Comparison of ENCODE assay signal across 30 cellular contexts in genomic region chr5:164532226-164532937, GRCh38.
DNase-seq lines count a peak whose midpoint lies in the region; ATAC-seq and TF ChIP-seq lines count a peak whose summit lies in the region.
"Had no signal": no experiment of that assay in that cellular context is flagged by ENCODE, and none has a peak within 500 bp of the region (broad histone marks: within the 10 kb centered on the region; RNA-seq: fewer than 3 reads in every experiment).

No MANE protein-coding gene starts in this region.

- TF ChIP-seq CTCF in RWPE1 (conservative IDR thresholded peaks at IDR 0.05; ENCODE audit: low read depth): no peak
- TF ChIP-seq CTCF in epithelial cell of esophagus (IDR thresholded peaks at IDR 0.05; ENCODE audit: insufficient read depth, low read depth, low read length, missing control alignments): no peak
- no peak for TF ChIP-seq CTCF in mesothelial cell of epicardium (IDR thresholded peaks at IDR 0.05; ENCODE audit: unreplicated experiment)

- no peaks in the 10 kb centered on the region for H3K36me3 Mint-ChIP-seq in mesothelial cell of epicardium
- H3K36me3 Mint-ChIP-seq: CD8-positive, alpha-beta memory T cell; naive thymus-derived CD4-positive, alpha-beta T cell; stimulated activated naive B cell treated with anti-CD40 and anti-IgM and Interleukin-4, amounts not matched to agents 10 μg/mL and 1 μg/mL and 100 μg/mL, for 72 hours had no signal

- H3K9me2 ChIP-seq in Karpas-422 (replicated peaks; ENCODE audit: insufficient read depth, low read length): no peaks in the 10 kb centered on the region

- no peak for ATAC-seq in GM19455 (IDR thresholded peaks at IDR 0.05; ENCODE audit: unreplicated experiment)
- ATAC-seq in GM21367 (IDR thresholded peaks at IDR 0.05; ENCODE audit: unreplicated experiment): no peak
- ATAC-seq: activated naive CD8-positive, alpha-beta T cell treated with anti-CD3 and anti-CD28 coated beads, Interleukin-2, amount 50 U/mL, for 24 hours; HCT116; naive thymus-derived CD4-positive, alpha-beta T cell; stimulated activated naive B cell treated with anti-CD40 and anti-IgM and Interleukin-4, amounts not matched to agents 10 μg/mL and 1 μg/mL and 100 μg/mL, for 72 hours had no signal

- H3K4me3 Mint-ChIP-seq in mesothelial cell of epicardium: no peak overlapping the region
- H3K4me3 Mint-ChIP-seq: activated naive CD8-positive, alpha-beta T cell treated with anti-CD3 and anti-CD28 coated beads, Interleukin-2, amount 50 U/mL, for 24 hours; CD8-positive, alpha-beta memory T cell; naive thymus-derived CD4-positive, alpha-beta T cell; stimulated activated naive B cell treated with anti-CD40 and anti-IgM and Interleukin-4, amounts not matched to agents 10 μg/mL and 1 μg/mL and 100 μg/mL, for 72 hours; T-helper 1 cell treated with Interleukin-12 subunit alpha and Interleukin-12 subunit beta and Interleukin-4 antibody, amounts not matched to agents 30 μg/mL and 1 μg/mL, for 36 hours had no signal

- H3K9me3 Mint-ChIP-seq in mesothelial cell of epicardium: peaks cover 3% of the 10 kb centered on the region
- H3K9me3 Mint-ChIP-seq: activated naive CD8-positive, alpha-beta T cell treated with anti-CD3 and anti-CD28 coated beads, Interleukin-2, amount 50 U/mL, for 24 hours; stimulated activated naive B cell treated with anti-CD40 and anti-IgM and Interleukin-4, amounts not matched to agents 10 μg/mL and 1 μg/mL and 100 μg/mL, for 72 hours; T-helper 1 cell treated with Interleukin-12 subunit alpha and Interleukin-12 subunit beta and Interleukin-4 antibody, amounts not matched to agents 30 μg/mL and 1 μg/mL, for 36 hours had no signal

- no peaks in the 10 kb centered on the region for H3K36me3 ChIP-seq in Karpas-422 (ENCODE audit: insufficient read depth, low read length)
- H3K36me3 ChIP-seq: left ventricle myocardium inferior had no signal

- peak overlapping the region; percentile 37 for H3K27ac Mint-ChIP-seq in mesothelial cell of epicardium
- H3K27ac Mint-ChIP-seq: activated naive CD8-positive, alpha-beta T cell treated with anti-CD3 and anti-CD28 coated beads, Interleukin-2, amount 50 U/mL, for 24 hours; CD8-positive, alpha-beta memory T cell; naive thymus-derived CD4-positive, alpha-beta T cell; stimulated activated naive B cell treated with anti-CD40 and anti-IgM and Interleukin-4, amounts not matched to agents 10 μg/mL and 1 μg/mL and 100 μg/mL, for 72 hours; T-helper 1 cell treated with Interleukin-12 subunit alpha and Interleukin-12 subunit beta and Interleukin-4 antibody, amounts not matched to agents 30 μg/mL and 1 μg/mL, for 36 hours had no signal

- H3K4me3 ChIP-seq in epithelial cell of esophagus (ENCODE audit: low read length) (no peak overlapping the region), Karpas-422 (ENCODE audit: low read length) (no peak overlapping the region)
- H3K4me3 ChIP-seq: left ventricle myocardium inferior, SK-N-MC had no signal

- H3K4me1 ChIP-seq in Karpas-422 (ENCODE audit: low read length): no peaks in the 10 kb centered on the region
- H3K4me1 ChIP-seq: left ventricle myocardium inferior had no signal

- H4K20me1 ChIP-seq in Karpas-422 (ENCODE audit: insufficient read depth, low read depth, low read length): no peaks in the 10 kb centered on the region

- DNase-seq in DMS 273 treated with DMSO at 0.1 percent for 48 hours (lab: John Stamatoyannopoulos, UW) (peak; percentile 83), RWPE1 (ENCODE audit: low spot score) (peak; percentile 12), epithelial cell of esophagus (ENCODE audit: low read depth) (peak; percentile 80), mesothelial cell of epicardium (ENCODE audit: low spot score in 2 of 2, unreplicated experiment in 2 of 2) (no peak), NCI-H2196 (lab: John Stamatoyannopoulos, UW; ENCODE audit: unreplicated experiment) (no peak), Karpas-422 (no peak)
- DNase-seq: ACHN; activated CD4-positive, alpha-beta T cell treated with anti-CD3 and anti-CD28 coated beads, Interleukin-2, amount 50 U/mL, for 48 hours; activated CD4-positive, CD25-positive, alpha-beta regulatory T cell; activated naive CD4-positive, alpha-beta T cell; activated naive CD8-positive, alpha-beta T cell treated with anti-CD3 and anti-CD28 coated beads, Interleukin-2, amount 50 U/mL, for 24 hours; CD8-positive, alpha-beta memory T cell; dermis blood vessel endothelial cell; EL; left ventricle myocardium inferior; midbrain; naive thymus-derived CD4-positive, alpha-beta T cell; NCI-H226; NCI-H748 treated with DMSO at 0.1 percent for 48 hours; RPMI8226; stimulated activated naive B cell treated with anti-CD40 and anti-IgM and Interleukin-4, amounts not matched to agents 10 μg/mL and 1 μg/mL and 100 μg/mL, for 72 hours; substantia nigra; trophoblast cell had no signal

- 0 out of 2 replicates have a peak, but pooled peaks cover 3% of the 10 kb centered on the region for H3K9me3 ChIP-seq in Karpas-422 (ENCODE audit: low read length)
- H3K9me3 ChIP-seq: left ventricle myocardium inferior had no signal

- H3K4me1 Mint-ChIP-seq in mesothelial cell of epicardium: peaks cover 18% of the 10 kb centered on the region
- H3K4me1 Mint-ChIP-seq: activated naive CD8-positive, alpha-beta T cell treated with anti-CD3 and anti-CD28 coated beads, Interleukin-2, amount 50 U/mL, for 24 hours; CD8-positive, alpha-beta memory T cell; naive thymus-derived CD4-positive, alpha-beta T cell; stimulated activated naive B cell treated with anti-CD40 and anti-IgM and Interleukin-4, amounts not matched to agents 10 μg/mL and 1 μg/mL and 100 μg/mL, for 72 hours had no signal

- H3K79me2 ChIP-seq in Karpas-422 (ENCODE audit: low read length): no peaks in the 10 kb centered on the region

- H3K27me3 Mint-ChIP-seq in mesothelial cell of epicardium (ENCODE audit: low read depth): no peaks in the 10 kb centered on the region
- H3K27me3 Mint-ChIP-seq: activated naive CD8-positive, alpha-beta T cell treated with anti-CD3 and anti-CD28 coated beads, Interleukin-2, amount 50 U/mL, for 24 hours; CD8-positive, alpha-beta memory T cell; naive thymus-derived CD4-positive, alpha-beta T cell; stimulated activated naive B cell treated with anti-CD40 and anti-IgM and Interleukin-4, amounts not matched to agents 10 μg/mL and 1 μg/mL and 100 μg/mL, for 72 hours had no signal

- CTCF ChIA-PET in RWPE1 (lab: Yijun Ruan, JAX): interaction anchor here (0.7 kb wide), 1 partner anchor 96 kb away, joined by 3 read pairs; no protein-coding TSS in a partner anchor

- H3K27me3 ChIP-seq in Karpas-422 (ENCODE audit: low read length): no peaks in the 10 kb centered on the region

- no peak overlapping the region for H3K27ac ChIP-seq in RWPE1
- no peak overlapping the region for H3K27ac ChIP-seq in Karpas-422 (ENCODE audit: low read length)
- H3K27ac ChIP-seq: HL-60, KMS-11, left ventricle myocardium inferior, SK-N-MC had no signal

- H3K4me2 ChIP-seq in Karpas-422 (ENCODE audit: low read depth, low read length, poor library complexity, severe bottlenecking): no peak overlapping the region
- H3K4me2 ChIP-seq: KMS-11 had no signal

- H3K9ac ChIP-seq in Karpas-422 (ENCODE audit: low read length): no peak overlapping the region
- H3K9ac ChIP-seq: KMS-11 had no signal

- POLR2A ChIA-PET in RWPE1 (lab: Yijun Ruan, JAX; ENCODE audit: low non-redundant PET): no interaction called here

- no peak overlapping the region for H2AFZ ChIP-seq in Karpas-422 (ENCODE audit: low read length)

Comparison
In these comparisons a context has a peak if more than half of its experiments do, and no peak if none do; other contexts are left out.
1. DNase-seq: peak in DMS 273 treated with DMSO at 0.1 percent for 48 hours (single experiment), RWPE1 (single experiment) and epithelial cell of esophagus (single experiment); none in mesothelial cell of epicardium (0 of 2), NCI-H2196 (single experiment) and Karpas-422 (single experiment).